15 cellular contexts compared by ENCODE assay signal in genomic region chr6:126531840-126532239, GRCh38.
DNase-seq lines count a peak whose midpoint lies in the region; ATAC-seq, FAIRE-seq and TF ChIP-seq lines count a peak whose summit lies in the region.
"Had no signal": no experiment of that assay in that cellular context is flagged by ENCODE, and none has a peak within 500 bp of the region (broad histone marks: within the 10 kb centered on the region; RNA-seq: fewer than 3 reads in every experiment).

No MANE protein-coding gene starts in this region.

- peak; percentile 40 for DNase-seq in epithelial cell of prostate (ENCODE audit: low read depth, low spot score)
- no peak for DNase-seq in HFFc6
- no peak for DNase-seq in psoas muscle
- DNase-seq in mucosa of gallbladder (ENCODE audit: low spot score), result no peak
- DNase-seq in HTR-8/SVneo (ENCODE audit: insufficient read length, low spot score), result no peak
- DNase-seq: GF-D8 had no signal

- H3K4me3 ChIP-seq in psoas muscle, result no peak overlapping the region
- H3K4me3 ChIP-seq: HAP-1, smooth muscle cell had no signal

- no peaks in the 10 kb centered on the region for H3K4me1 ChIP-seq in psoas muscle
- H3K4me1 ChIP-seq: HAP-1 had no signal

- H3K27me3 ChIP-seq in psoas muscle (ENCODE audit: insufficient read depth in 3 of 3, low read length in 2 of 3), result no peaks in the 10 kb centered on the region

- H3K27ac Mint-ChIP-seq in HFFc6, result no peak overlapping the region
- H3K27ac Mint-ChIP-seq: activated naive CD4-positive, alpha-beta T cell treated with anti-CD3 and anti-CD28 coated beads, Interleukin-2, amount 50 U/mL, for 24 hours had no signal

- no peaks in the 10 kb centered on the region for H3K4me1 Mint-ChIP-seq in HFFc6 (ENCODE audit: low read depth)
- H3K4me1 Mint-ChIP-seq: activated naive CD4-positive, alpha-beta T cell treated with anti-CD3 and anti-CD28 coated beads, Interleukin-2, amount 50 U/mL, for 24 hours had no signal

- H3K4me3 Mint-ChIP-seq in HFFc6, result no peak overlapping the region
- H3K4me3 Mint-ChIP-seq: activated naive CD4-positive, alpha-beta T cell treated with anti-CD3 and anti-CD28 coated beads, Interleukin-2, amount 50 U/mL, for 24 hours; neural crest cell had no signal

- 84 to 90% (median 89%) methylated on average over 1 of the region's 1 CpG for WGBS in psoas muscle, 3 donors

- TF ChIP-seq CTCF in HFFc6 (IDR thresholded peaks at IDR 0.05), result no peak
- no peak for TF ChIP-seq CTCF in psoas muscle (IDR thresholded peaks at IDR 0.05)

- FAIRE-seq in HTR-8/SVneo (lab: Jason Lieb, UNC), result no peak

- no peaks in the 10 kb centered on the region for H3K36me3 Mint-ChIP-seq in HFFc6 (ENCODE audit: low read depth)
- H3K36me3 Mint-ChIP-seq: activated naive CD4-positive, alpha-beta T cell treated with anti-CD3 and anti-CD28 coated beads, Interleukin-2, amount 50 U/mL, for 24 hours had no signal

- H3K36me3 ChIP-seq in psoas muscle (ENCODE audit: insufficient read depth in 1 of 2, low read depth in 1 of 2), result no peaks in the 10 kb centered on the region
- H3K36me3 ChIP-seq: HAP-1 had no signal

- H3K27me3 Mint-ChIP-seq in HFFc6 (ENCODE audit: insufficient read depth), result no peaks in the 10 kb centered on the region; the same call in 1 of the 2 replicates
- H3K27me3 Mint-ChIP-seq: activated naive CD4-positive, alpha-beta T cell treated with anti-CD3 and anti-CD28 coated beads, Interleukin-2, amount 50 U/mL, for 24 hours had no signal

- H3K9me3 Mint-ChIP-seq in HFFc6, result peaks cover 5% of the 10 kb centered on the region; the same call in 1 of the 2 replicates
- H3K9me3 Mint-ChIP-seq: activated naive CD4-positive, alpha-beta T cell treated with anti-CD3 and anti-CD28 coated beads, Interleukin-2, amount 50 U/mL, for 24 hours; neural crest cell had no signal

- intact Hi-C loops in psoas muscle (cut with DNase I), result loop anchor here in 1 of 2 donors (10.0 kb wide), 2 partner anchors 243 to 593 kb away; no protein-coding TSS in a partner anchor

- ATAC-seq in GM18868 (IDR thresholded peaks at IDR 0.05; ENCODE audit: unreplicated experiment), result peak; percentile 78
- ATAC-seq in GM21576 (IDR thresholded peaks at IDR 0.05; ENCODE audit: unreplicated experiment), result peak; percentile 80
- peak; percentile 89 for ATAC-seq in HG03097 (IDR thresholded peaks at IDR 0.05; ENCODE audit: low FRiP score, unreplicated experiment)
- ATAC-seq in psoas muscle, result no peak

- peak overlapping the region; percentile 16 for H3K27ac ChIP-seq in epithelial cell of prostate
- H3K27ac ChIP-seq in psoas muscle, result no peak overlapping the region
- H3K27ac ChIP-seq: C4-2B, KMS-11 had no signal

- H3K9me3 ChIP-seq in psoas muscle, result no peaks in the 10 kb centered on the region
- H3K9me3 ChIP-seq: HAP-1 had no signal

Comparison
In these comparisons a context has a peak if more than half of its experiments do, and no peak if none do; other contexts are left out.
1. ATAC-seq: peak in GM18868 (single experiment), GM21576 (single experiment) and HG03097 (single experiment); none in psoas muscle (0 of 4).